Comparison of ENCODE assay signal across 10 cellular contexts in genomic region chr6:43724354-43724753, GRCh38. TPM values are rescaled to one million over a fixed set of nuclear protein-coding genes. Genes with fewer than 3 reads are reported as not detected.
A peak's percentile ranks its signal among the peaks of the same experiment; 100 is the strongest.
DNase-seq lines count a peak whose midpoint lies in the region; ATAC-seq and TF ChIP-seq lines count a peak whose summit lies in the region.
"Had no signal": no experiment of that assay in that cellular context is flagged by ENCODE, and none has a peak within 500 bp of the region (broad histone marks: within the 10 kb centered on the region; RNA-seq: fewer than 3 reads in every experiment).

No MANE protein-coding gene starts in this region.

- H3K36me3 Mint-ChIP-seq in activated naive CD4-positive, alpha-beta T cell treated with anti-CD3 and anti-CD28 coated beads for 36 hours (ENCODE audit: low read depth): no peaks in the 10 kb centered on the region
- H3K36me3 Mint-ChIP-seq in central memory CD8-positive, alpha-beta T cell (ENCODE audit: insufficient read depth): peaks cover 5% of the 10 kb centered on the region

- no peaks in the 10 kb centered on the region for H3K27me3 Mint-ChIP-seq in activated naive CD4-positive, alpha-beta T cell treated with anti-CD3 and anti-CD28 coated beads for 36 hours (ENCODE audit: low read depth)
- H3K27me3 Mint-ChIP-seq in central memory CD8-positive, alpha-beta T cell: peaks cover 7% of the 10 kb centered on the region
- H3K27me3 Mint-ChIP-seq in stimulated activated naive CD8-positive, alpha-beta T cell treated with anti-CD3 and anti-CD28 coated beads, Interleukin-15, amount 100 ng/mL, for 72 hours: no peaks in the 10 kb centered on the region

- peak overlapping the region; percentile 72 for H3K4me3 Mint-ChIP-seq in activated naive CD4-positive, alpha-beta T cell treated with anti-CD3 and anti-CD28 coated beads for 36 hours
- H3K4me3 Mint-ChIP-seq in central memory CD8-positive, alpha-beta T cell: peak overlapping the region; percentile 43
- H3K4me3 Mint-ChIP-seq in stimulated activated naive CD8-positive, alpha-beta T cell treated with anti-CD3 and anti-CD28 coated beads, Interleukin-15, amount 100 ng/mL, for 72 hours: peak overlapping the region; percentile 72 to 85

- no peak for DNase-seq in activated naive CD4-positive, alpha-beta T cell treated with anti-CD3 and anti-CD28 coated beads for 36 hours
- DNase-seq in activated naive CD4-positive, alpha-beta T cell treated with Interleukin-2 at 50 U/mL for 16 hours: no peak
- DNase-seq in RWPE2 (ENCODE audit: low spot score) (no peak), islet precursor cell (no peak)
- no peak for DNase-seq in central memory CD8-positive, alpha-beta T cell (ENCODE audit: low spot score in 2 of 2)
- DNase-seq in stimulated activated naive CD8-positive, alpha-beta T cell treated with anti-CD3 and anti-CD28 coated beads, Interleukin-15, amount 100 ng/mL, for 72 hours: peak in 1 of 2 donors; percentile 31
- no peak for DNase-seq in effector CD4-positive, alpha-beta T cell

- intact Hi-C loops in activated naive CD4-positive, alpha-beta T cell treated with anti-CD3 and anti-CD28 coated beads for 36 hours (cut with micrococcal nuclease): loop anchor here (1.0 to 2.0 kb wide), 7 partner anchors 34 to 355 kb away; partner anchors contain the start of gene MRPS18A

- peaks cover 17% of the 10 kb centered on the region for H3K4me1 ChIP-seq in RWPE2 (ENCODE audit: insufficient read depth, poor library complexity, severe bottlenecking)

- H3K4me1 Mint-ChIP-seq in activated naive CD4-positive, alpha-beta T cell treated with anti-CD3 and anti-CD28 coated beads for 36 hours (ENCODE audit: low read depth): peaks cover 23% of the 10 kb centered on the region
- H3K4me1 Mint-ChIP-seq in central memory CD8-positive, alpha-beta T cell: peaks cover 24% of the 10 kb centered on the region
- H3K4me1 Mint-ChIP-seq in stimulated activated naive CD8-positive, alpha-beta T cell treated with anti-CD3 and anti-CD28 coated beads, Interleukin-15, amount 100 ng/mL, for 72 hours: peaks cover 43% of the 10 kb centered on the region

- H3K27me3 ChIP-seq in RWPE2 (ENCODE audit: insufficient read depth, poor library complexity, severe bottlenecking): no peaks in the 10 kb centered on the region
- H3K27me3 ChIP-seq: cardiac muscle cell had no signal

- CTCF ChIA-PET in activated naive CD4-positive, alpha-beta T cell treated with anti-CD3 and anti-CD28 coated beads for 36 hours (lab: Charles Lee): interaction anchor here (0.6 to 5.5 kb wide), 27 partner anchors 10 to 532 kb away, joined by 3 to 38 read pairs (median 4); partner anchors contain the start of gene VEGFA

- H3K27ac ChIP-seq in RWPE2 (ENCODE audit: poor library complexity, severe bottlenecking): peak overlapping the region; percentile 44
- H3K27ac ChIP-seq: cardiac muscle cell had no signal

- H3K36me3 ChIP-seq in RWPE2 (ENCODE audit: low read depth): no peaks in the 10 kb centered on the region
- H3K36me3 ChIP-seq: cardiac muscle cell, esophagus squamous epithelium had no signal

- H3K9me3 ChIP-seq in RWPE2 (ENCODE audit: severe bottlenecking): no peaks in the 10 kb centered on the region
- H3K9me3 ChIP-seq: esophagus squamous epithelium had no signal

- peaks cover 4% of the 10 kb centered on the region for H3K9me3 Mint-ChIP-seq in activated naive CD4-positive, alpha-beta T cell treated with anti-CD3 and anti-CD28 coated beads for 36 hours
- H3K9me3 Mint-ChIP-seq in central memory CD8-positive, alpha-beta T cell: no peaks in the 10 kb centered on the region
- H3K9me3 Mint-ChIP-seq in stimulated activated naive CD8-positive, alpha-beta T cell treated with anti-CD3 and anti-CD28 coated beads, Interleukin-15, amount 100 ng/mL, for 72 hours: peaks cover 0 to 5% of the 10 kb centered on the region in 2 donors

- no peak overlapping the region for H3K4me3 ChIP-seq in RWPE2 (ENCODE audit: severe bottlenecking)
- H3K4me3 ChIP-seq: cardiac muscle cell, esophagus squamous epithelium had no signal

- no peak for ATAC-seq in RWPE2 (ENCODE audit: low read depth)
- no peak for ATAC-seq in central memory CD8-positive, alpha-beta T cell (replicated peaks; ENCODE audit: extremely low read depth, poor library complexity, severe bottlenecking)
- peak; percentile 1 for ATAC-seq in stimulated activated naive CD8-positive, alpha-beta T cell treated with anti-CD3 and anti-CD28 coated beads, Interleukin-15, amount 100 ng/mL, for 72 hours
- ATAC-seq in HG02981 (IDR thresholded peaks at IDR 0.05; ENCODE audit: unreplicated experiment): no peak

- H3K27ac Mint-ChIP-seq in activated naive CD4-positive, alpha-beta T cell treated with anti-CD3 and anti-CD28 coated beads for 36 hours: peak overlapping the region; percentile 87
- H3K27ac Mint-ChIP-seq in central memory CD8-positive, alpha-beta T cell (ENCODE audit: low read depth): peak overlapping the region; percentile 70
- peak overlapping the region; percentile 97 to 100 for H3K27ac Mint-ChIP-seq in stimulated activated naive CD8-positive, alpha-beta T cell treated with anti-CD3 and anti-CD28 coated beads, Interleukin-15, amount 100 ng/mL, for 72 hours

- no peak for TF ChIP-seq CTCF in RWPE2 (IDR thresholded peaks at IDR 0.05; ENCODE audit: poor library complexity, severe bottlenecking)

RNA-seq across cellular contexts. Expression of gene MRPS18A, which starts 36.8 kb away (rescaled TPM):
- total RNA-seq in activated naive CD4-positive, alpha-beta T cell treated with anti-CD3 and anti-CD28 coated beads for 36 hours: 10 to 100 TPM; 47.8 to 50.2 TPM

RNA-seq across cellular contexts. Expression of gene VEGFA, which starts 45.7 kb away (rescaled TPM):
- total RNA-seq in activated naive CD4-positive, alpha-beta T cell treated with anti-CD3 and anti-CD28 coated beads for 36 hours: 10 to 100 TPM; 35.9 to 37.3 TPM
